ENCODE assay signal across 8 cellular contexts in genomic region chr14:104687601-104688504, GRCh38. TPM values are rescaled to one million over a fixed set of nuclear protein-coding genes. Genes with fewer than 3 reads are reported as not detected.
DNase-seq lines count a peak whose midpoint lies in the region; ATAC-seq and TF ChIP-seq lines count a peak whose summit lies in the region.

No MANE protein-coding gene starts in this region.

- DNase-seq in NCI-H526 treated with DMSO at 0.1 percent for 48 hours (lab: John Stamatoyannopoulos, UW) (peak; percentile 51), dorsolateral prefrontal cortex (peak in 1 of 10 donors; percentile 57)
- DNase-seq in stimulated activated CD4-positive, alpha-beta T cell treated with anti-CD3 and anti-CD28 coated beads, Interleukin-2, amount 100 ng/mL, for 48 hours: no peak

- ATAC-seq in GM18868 (IDR thresholded peaks at IDR 0.05; ENCODE audit: unreplicated experiment) (no peak), HG03135 (IDR thresholded peaks at IDR 0.05; ENCODE audit: unreplicated experiment) (no peak), GM18870 (IDR thresholded peaks at IDR 0.05; ENCODE audit: unreplicated experiment) (no peak)

- 0 out of 2 replicates have a peak overlapping the region, but pooled peaks have one; percentile 59 for H3K9ac ChIP-seq in ES-I3 (ENCODE audit: low read depth, low read length)

- H3K9me3 ChIP-seq in ES-I3 (ENCODE audit: control insufficient read depth, insufficient read depth, low read length): no peaks in the 10 kb centered on the region; the same call in 1 of the 2 replicates
- no peaks in the 10 kb centered on the region for H3K9me3 ChIP-seq in muscle layer of duodenum (ENCODE audit: control insufficient read depth in 1 of 2, low read length in 2 of 2)

- no peaks in the 10 kb centered on the region for H3K36me3 ChIP-seq in ES-I3 (ENCODE audit: insufficient read depth, low read length)
- no peaks in the 10 kb centered on the region for H3K36me3 ChIP-seq in muscle layer of duodenum (ENCODE audit: control insufficient read depth in 1 of 2, insufficient read depth in 2 of 2, low read length in 2 of 2)

- peak overlapping the region in 8 of 59 donors; percentile 7 to 98 (median 89) for H3K4me3 ChIP-seq in dorsolateral prefrontal cortex
- no peak overlapping the region for H3K4me3 ChIP-seq in muscle layer of duodenum (ENCODE audit: low read depth in 1 of 2, low read length in 2 of 2)

- intact Hi-C loops in dorsolateral prefrontal cortex (cut with DNase I): no loop called here

- TF ChIP-seq CTCF in dorsolateral prefrontal cortex (IDR thresholded peaks at IDR 0.05 in 54 of 56, conservative IDR thresholded peaks at IDR 0.05 in 2 of 56; ENCODE audit: low read depth in 1 of 56, partially characterized antibody in 56 of 56): no peak

- H3K27ac ChIP-seq in dorsolateral prefrontal cortex (peak overlapping the region; percentile 50 to 99 (median 96)), muscle layer of duodenum (ENCODE audit: low read length) (peak overlapping the region; percentile 54)

- H3K27me3 ChIP-seq in dorsolateral prefrontal cortex (no peaks in the 10 kb centered on the region), muscle layer of duodenum (ENCODE audit: low read depth, low read length) (no peaks in the 10 kb centered on the region)

- H3K4me1 ChIP-seq in ES-I3 (ENCODE audit: insufficient read depth, low read length) (peaks cover 22% of the 10 kb centered on the region; the same call in 1 of the 2 replicates), muscle layer of duodenum (ENCODE audit: control insufficient read depth in 1 of 2, insufficient read depth in 2 of 2, low read length in 2 of 2) (peaks cover 4 to 43% of the 10 kb centered on the region in 2 donors)

RNA-seq across cellular contexts. Expression of gene INF2, which starts 1.6 kb away (rescaled TPM):
- total RNA-seq in dorsolateral prefrontal cortex: 100 to 1,000 TPM in 97 of 120 experiments, 10 to 100 TPM in 23; 69.5 to 290 (median 127) TPM

RNA-seq across cellular contexts. Expression of gene ADSS1, which starts 36.2 kb away (rescaled TPM):
- 10 to 100 TPM in 62 of 120 experiments, 1 to 10 TPM in 58; 4.2 to 28.9 (median 10.3) TPM for total RNA-seq in dorsolateral prefrontal cortex
